ENCODE assay signal across 14 cellular contexts in the genomic region with DNA sequence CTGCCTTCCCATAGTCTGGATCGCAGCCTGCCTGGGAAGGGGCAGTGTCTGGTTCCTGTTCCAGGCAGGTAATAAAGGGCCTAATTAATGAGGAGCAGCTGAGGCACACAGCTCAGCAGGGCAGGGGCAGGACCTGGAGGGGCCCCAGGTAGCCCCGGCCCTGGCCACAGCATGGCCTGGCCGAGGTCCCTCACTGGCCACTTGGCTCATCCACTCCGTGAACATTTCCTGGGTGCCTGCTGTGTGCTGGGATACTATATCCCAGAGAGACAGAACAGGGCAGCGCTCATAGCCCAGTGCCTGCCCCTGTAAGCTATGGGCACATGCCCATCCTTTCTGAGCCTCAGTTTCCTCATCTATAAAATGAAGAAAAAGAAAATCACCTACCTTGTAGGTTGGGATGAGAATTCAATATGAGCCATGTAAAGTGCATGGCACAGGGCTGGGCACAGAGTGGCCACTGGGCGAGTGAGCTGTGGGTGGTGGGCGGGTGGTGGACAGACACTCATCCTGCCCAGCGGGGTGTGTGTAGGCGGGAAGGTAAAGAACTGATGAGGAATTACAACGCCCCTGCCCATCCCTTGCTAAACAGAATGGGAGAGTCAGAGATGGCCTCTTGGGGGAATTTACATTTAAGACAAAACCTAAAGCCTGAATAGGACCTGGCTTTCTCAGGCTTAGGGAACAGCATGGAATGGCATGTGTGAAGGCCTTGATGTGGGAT.
"Had no signal": no experiment of that assay in that cellular context is flagged by ENCODE, and none has a peak within 500 bp of the region (broad histone marks: within the 10 kb centered on the region; RNA-seq: fewer than 3 reads in every experiment).

No MANE protein-coding gene starts in this region.

- H3K36me3 Mint-ChIP-seq: naive B cell had no signal

- H3K27me3 Mint-ChIP-seq: activated CD4-positive, alpha-beta T cell treated with anti-CD3 and anti-CD28 coated beads, Interleukin-2, amount 10 ng/mL, durations not matched to agents 7 days and 5 days; stimulated activated naive CD8-positive, alpha-beta T cell treated with anti-CD3 and anti-CD28 coated beads, Interleukin-15, Interleukin-2, amounts not matched to agents 100 ng/mL and 50 ng/mL, for 24 hours had no signal

- H3K27ac Mint-ChIP-seq: activated CD4-positive, alpha-beta T cell treated with anti-CD3 and anti-CD28 coated beads, Interleukin-2, amount 10 ng/mL, durations not matched to agents 7 days and 5 days; activated naive CD4-positive, alpha-beta T cell treated with anti-CD3 and anti-CD28 coated beads for 36 hours; stimulated activated naive CD8-positive, alpha-beta T cell treated with anti-CD3 and anti-CD28 coated beads, Interleukin-15, Interleukin-2, amounts not matched to agents 100 ng/mL and 50 ng/mL, for 24 hours; T-helper 1 cell treated with Interleukin-12 subunit alpha and Interleukin-12 subunit beta and Interleukin-4 antibody, amounts not matched to agents 30 μg/mL and 1 μg/mL, for 36 hours had no signal

- H3K4me3 Mint-ChIP-seq: activated CD4-positive, alpha-beta T cell treated with anti-CD3 and anti-CD28 coated beads, Interleukin-2, amount 10 ng/mL, durations not matched to agents 7 days and 5 days; activated naive CD4-positive, alpha-beta T cell treated with anti-CD3 and anti-CD28 coated beads for 36 hours; central memory CD8-positive, alpha-beta T cell; naive B cell; stimulated activated naive CD8-positive, alpha-beta T cell treated with anti-CD3 and anti-CD28 coated beads, Interleukin-15, Interleukin-2, amounts not matched to agents 100 ng/mL and 50 ng/mL, for 24 hours; T-helper 1 cell treated with Interleukin-12 subunit alpha and Interleukin-12 subunit beta and Interleukin-4 antibody, amounts not matched to agents 30 μg/mL and 1 μg/mL, for 36 hours had no signal

- ATAC-seq: psoas muscle had no signal

- H3K9me3 Mint-ChIP-seq: activated CD4-positive, alpha-beta T cell treated with anti-CD3 and anti-CD28 coated beads, Interleukin-2, amount 10 ng/mL, durations not matched to agents 7 days and 5 days; activated naive CD4-positive, alpha-beta T cell treated with anti-CD3 and anti-CD28 coated beads for 36 hours; central memory CD8-positive, alpha-beta T cell; naive B cell; stimulated activated naive CD8-positive, alpha-beta T cell treated with anti-CD3 and anti-CD28 coated beads, Interleukin-15, Interleukin-2, amounts not matched to agents 100 ng/mL and 50 ng/mL, for 24 hours; T-helper 1 cell treated with Interleukin-12 subunit alpha and Interleukin-12 subunit beta and Interleukin-4 antibody, amounts not matched to agents 30 μg/mL and 1 μg/mL, for 36 hours had no signal

- DNase-seq: activated CD4-positive, alpha-beta T cell treated with anti-CD3 and anti-CD28 coated beads, Interleukin-2, amount 10 ng/mL, durations not matched to agents 7 days and 5 days; activated CD4-positive, CD25-positive, alpha-beta regulatory T cell; activated CD8-positive, alpha-beta memory T cell treated with anti-CD3 and anti-CD28 coated beads for 24 hours; activated naive CD4-positive, alpha-beta T cell treated with anti-CD3 and anti-CD28 coated beads for 36 hours; erythroblast; kidney glomerular epithelial cell; naive B cell; psoas muscle; sigmoid colon; stimulated activated CD4-positive, alpha-beta T cell treated with anti-CD3 and anti-CD28 coated beads, Interleukin-2, amount 100 ng/mL, for 48 hours had no signal

- H3K36me3 ChIP-seq: sigmoid colon, vagina had no signal

- H3K4me1 ChIP-seq: psoas muscle, sigmoid colon, vagina had no signal

- H3K27ac ChIP-seq: psoas muscle, sigmoid colon, vagina had no signal

- H3K9me3 ChIP-seq: psoas muscle, sigmoid colon, vagina had no signal

- H3K4me3 ChIP-seq: psoas muscle, sigmoid colon, vagina had no signal

- H3K27me3 ChIP-seq: vagina had no signal
